In the genomic region with DNA sequence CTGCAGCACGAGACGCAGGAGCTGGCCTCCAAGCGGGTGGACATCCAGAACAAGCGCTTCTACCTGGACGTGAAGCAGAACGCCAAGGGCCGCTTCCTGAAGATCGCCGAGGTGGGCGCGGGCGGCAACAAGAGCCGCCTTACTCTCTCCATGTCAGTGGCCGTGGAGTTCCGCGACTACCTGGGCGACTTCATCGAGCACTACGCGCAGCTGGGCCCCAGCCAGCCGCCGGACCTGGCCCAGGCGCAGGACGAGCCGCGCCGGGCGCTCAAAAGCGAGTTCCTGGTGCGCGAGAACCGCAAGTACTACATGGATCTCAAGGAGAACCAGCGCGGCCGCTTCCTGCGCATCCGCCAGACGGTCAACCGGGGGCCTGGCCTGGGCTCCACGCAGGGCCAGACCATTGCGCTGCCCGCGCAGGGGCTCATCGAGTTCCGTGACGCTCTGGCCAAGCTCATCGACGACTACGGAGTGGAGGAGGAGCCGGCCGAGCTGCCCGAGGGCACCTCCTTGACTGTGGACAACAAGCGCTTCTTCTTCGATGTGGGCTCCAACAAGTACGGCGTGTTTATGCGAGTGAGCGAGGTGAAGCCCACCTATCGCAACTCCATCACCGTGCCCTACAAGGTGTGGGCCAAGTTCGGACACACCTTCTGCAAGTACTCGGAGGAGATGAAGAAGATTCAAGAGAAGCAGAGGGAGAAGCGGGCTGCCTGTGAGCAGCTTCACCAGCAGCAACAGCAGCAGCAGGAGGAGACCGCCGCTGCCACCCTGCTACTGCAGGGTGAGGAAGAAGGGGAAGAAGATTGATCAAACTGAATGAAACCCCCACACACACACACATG, we compare ENCODE assay signal across 8 cellular contexts. TPM values are rescaled to one million over a fixed set of nuclear protein-coding genes. Genes with fewer than 3 reads are reported as not detected.
DNase-seq lines count a peak whose midpoint lies in the region; TF ChIP-seq lines count a peak whose summit lies in the region.

No MANE protein-coding gene starts in this region.

- peaks cover 59% of the 10 kb centered on the region for H3K27me3 ChIP-seq in H7 (ENCODE audit: control insufficient read depth, insufficient read depth, low read length)

- H3K4me3 ChIP-seq in GM12864 (ENCODE audit: low read depth, low read length) (peak overlapping the region; percentile 80), H7 (ENCODE audit: insufficient read depth, low read depth, low read length) (peak overlapping the region; percentile 73), WI38 (ENCODE audit: low read depth, low read length) (peak overlapping the region; percentile 79), choroid plexus epithelial cell (ENCODE audit: low read depth, low read length) (peak overlapping the region; percentile 78)

- no peak for TF ChIP-seq CTCF in GM12864 (IDR thresholded peaks at IDR 0.05; ENCODE audit: low read depth, low read length, missing control alignments)
- no peak for TF ChIP-seq CTCF in WI38 (IDR thresholded peaks at IDR 0.05; ENCODE audit: low read depth, low read length)
- no peak for TF ChIP-seq CTCF in choroid plexus epithelial cell (conservative IDR thresholded peaks at IDR 0.05; ENCODE audit: low read depth, low read length)

- DNase-seq in GM12864 (ENCODE audit: low read depth) = no peak
- DNase-seq in H7 = peak; percentile 65
- peak; percentile 62 for DNase-seq in M059J (ENCODE audit: low read depth)
- peak; percentile 76 for DNase-seq in choroid plexus epithelial cell (ENCODE audit: low read depth)
- DNase-seq in left kidney (ENCODE audit: low read depth, low spot score) = peak; percentile 87
- peak; percentile 33 for DNase-seq in stimulated activated CD4-positive, alpha-beta T cell treated with anti-CD3 and anti-CD28 coated beads, Interleukin-4, amount 100 ng/mL, for 24 hours
- no peak for DNase-seq in superior temporal gyrus (ENCODE audit: extremely low spot score)

- H3K36me3 ChIP-seq in H7 (replicated peaks; ENCODE audit: control insufficient read depth, insufficient read depth, low read length) = no peaks in the 10 kb centered on the region

RNA-seq across cellular contexts. Expression of a gene that starts 0.7 kb away (rescaled TPM):
- 5.9 and 7.2 TPM in 2 replicates for total RNA-seq in H7 (2014; rRNA removed; shearing (Covaris generic))
- total RNA-seq in M059J (2014; rRNA removed; shearing (Covaris generic)) = 5.2 and 7.8 TPM in 2 replicates

RNA-seq across cellular contexts. Expression of a gene that starts 11.2 kb away (rescaled TPM):
- total RNA-seq in H7 (2014; rRNA removed; shearing (Covaris generic)) = 0.48 and 1.0 TPM in 2 replicates
- total RNA-seq in M059J (2014; rRNA removed; shearing (Covaris generic)) = 1.6 and 1.8 TPM in 2 replicates

Comparison
In these comparisons a context has a peak if more than half of its experiments do, and no peak if none do; other contexts are left out.
1. DNase-seq: peak in H7 (single experiment), M059J (single experiment), choroid plexus epithelial cell (single experiment), left kidney (single experiment) and stimulated activated CD4-positive, alpha-beta T cell treated with anti-CD3 and anti-CD28 coated beads, Interleukin-4, amount 100 ng/mL, for 24 hours (single experiment); none in GM12864 (single experiment) and superior temporal gyrus (single experiment).
2. Peak in every context shown above with its lines, with median percentiles within 50 percentile points of each other: H3K4me3 ChIP-seq.